Comparison of ENCODE assay signal across 23 cellular contexts in genomic region chr1:207719209-207719608, GRCh38. TPM values are rescaled to one million over a fixed set of nuclear protein-coding genes. Genes with fewer than 3 reads are reported as not detected.
DNase-seq lines count a peak whose midpoint lies in the region; ATAC-seq and FAIRE-seq lines count a peak whose summit lies in the region.
"Had no signal": no experiment of that assay in that cellular context is flagged by ENCODE, and none has a peak within 500 bp of the region (broad histone marks: within the 10 kb centered on the region; RNA-seq: fewer than 3 reads in every experiment).

No MANE protein-coding gene starts in this region.

- no peak for FAIRE-seq in small intestine (lab: Jason Lieb, UNC)
- FAIRE-seq: A204.1, G401.6, GM12891, GM19239 had no signal

- ATAC-seq in left colon, result peak; percentile 62

- intact Hi-C loops in left colon (cut with DNase I, micrococcal nuclease), result no loop called here

- H3K27me3 ChIP-seq in Karpas-422 (ENCODE audit: low read length), result no peaks in the 10 kb centered on the region
- no peaks in the 10 kb centered on the region for H3K27me3 ChIP-seq in small intestine (ENCODE audit: control insufficient read depth in 2 of 2, insufficient read depth in 2 of 2, low read length in 2 of 2)
- H3K27me3 ChIP-seq: BLaER1 treated with 17β-estradiol and CSF1 and Interleukin-3, amounts not matched to agents 10 nM and 100 nM had no signal

- H3K79me2 ChIP-seq in Karpas-422 (ENCODE audit: low read length), result no peaks in the 10 kb centered on the region

- H3K9me3 ChIP-seq in Karpas-422 (ENCODE audit: low read length), result no peaks in the 10 kb centered on the region
- H3K9me3 ChIP-seq in small intestine (ENCODE audit: control insufficient read depth, low read depth), result no peaks in the 10 kb centered on the region

- H3K36me3 ChIP-seq in Karpas-422 (ENCODE audit: insufficient read depth, low read length), result no peaks in the 10 kb centered on the region
- no peaks in the 10 kb centered on the region for H3K36me3 ChIP-seq in small intestine (ENCODE audit: control insufficient read depth in 2 of 2, insufficient read depth in 2 of 2, low read length in 2 of 2)
- H3K36me3 ChIP-seq: BLaER1 treated with 17β-estradiol and CSF1 and Interleukin-3, amounts not matched to agents 10 nM and 100 nM had no signal

- H4K20me1 ChIP-seq in Karpas-422 (ENCODE audit: insufficient read depth, low read depth, low read length), result no peaks in the 10 kb centered on the region
- H4K20me1 ChIP-seq: BLaER1 treated with 17β-estradiol and CSF1 and Interleukin-3, amounts not matched to agents 10 nM and 100 nM had no signal

- H3K4me3 ChIP-seq in Karpas-422 (ENCODE audit: low read length) (no peak overlapping the region), small intestine (ENCODE audit: low read depth in 1 of 2, low read length in 2 of 2) (no peak overlapping the region)
- H3K4me3 ChIP-seq: BLaER1 treated with 17β-estradiol and CSF1 and Interleukin-3, amounts not matched to agents 10 nM and 100 nM had no signal

- H3K27ac ChIP-seq in Karpas-422 (ENCODE audit: low read length), result no peak overlapping the region
- H3K27ac ChIP-seq in small intestine (ENCODE audit: low read depth in 1 of 2, low read length in 1 of 2), result no peak overlapping the region
- H3K27ac ChIP-seq: BLaER1 treated with 17β-estradiol and CSF1 and Interleukin-3, amounts not matched to agents 10 nM and 100 nM; C4-2B had no signal

- H3K9ac ChIP-seq in Karpas-422 (ENCODE audit: low read length), result no peak overlapping the region
- H3K9ac ChIP-seq: BLaER1 treated with 17β-estradiol and CSF1 and Interleukin-3, amounts not matched to agents 10 nM and 100 nM had no signal

- H3K9me2 ChIP-seq in Karpas-422 (replicated peaks; ENCODE audit: insufficient read depth, low read length), result no peaks in the 10 kb centered on the region

- DNase-seq in Karpas-422 (peak; percentile 16), left colon (no peak), small intestine (peak; percentile 53), CD1c-positive myeloid dendritic cell (ENCODE audit: extremely low spot score) (no peak), NCI-H2107 (lab: John Stamatoyannopoulos, UW) (no peak)
- DNase-seq in activated CD4-positive, alpha-beta T cell treated with anti-CD3 and anti-CD28 coated beads for 48 hours, result no peak
- DNase-seq: 8988T; AML-193; CD4-positive, alpha-beta memory T cell; CD4-positive, CD25-positive, alpha-beta regulatory T cell; CD8-positive, alpha-beta memory T cell; COR-L47; DMS 273 treated with DMSO at 0.1 percent for 48 hours; DMS153; DMS53; DMS79; GF-D8 had no signal

- H3K4me2 ChIP-seq in Karpas-422 (ENCODE audit: low read depth, low read length, poor library complexity, severe bottlenecking), result no peak overlapping the region
- H3K4me2 ChIP-seq: BLaER1 treated with 17β-estradiol and CSF1 and Interleukin-3, amounts not matched to agents 10 nM and 100 nM had no signal

- H3K4me1 ChIP-seq in Karpas-422 (ENCODE audit: low read length) (no peaks in the 10 kb centered on the region), small intestine (ENCODE audit: control insufficient read depth in 2 of 2, insufficient read depth in 1 of 2, low read depth in 1 of 2, low read length in 1 of 2) (peaks cover 0 to 2% of the 10 kb centered on the region in 2 donors)
- H3K4me1 ChIP-seq: BLaER1 treated with 17β-estradiol and CSF1 and Interleukin-3, amounts not matched to agents 10 nM and 100 nM had no signal

- H2AFZ ChIP-seq in Karpas-422 (ENCODE audit: low read length), result no peak overlapping the region

- WGBS in small intestine, 3 donors, result 18 to 72% (median 42%) methylated on average over 2 of the region's 2 CpGs

RNA-seq across cellular contexts. Expression of gene CD46, which starts 32.6 kb away (rescaled TPM):
- 64.2 and 152 TPM in 2 replicates for total RNA-seq in Karpas-422 (2014; rRNA removed; shearing (Covaris generic); ENCODE audit: low replicate concordance)
- 100 to 1,000 TPM; 253 to 260 TPM for total RNA-seq in left colon
- 100 to 1,000 TPM in 1 of 3 donors, 10 to 100 TPM in 2; 53.2 to 122 (median 71.3) TPM for polyA plus RNA-seq in small intestine

Comparison
In these comparisons a context has a peak if more than half of its experiments do, and no peak if none do; other contexts are left out.
1. DNase-seq: peak in Karpas-422 (single experiment) and small intestine (single experiment); none in left colon (0 of 2), CD1c-positive myeloid dendritic cell (single experiment), NCI-H2107 (single experiment) and activated CD4-positive, alpha-beta T cell treated with anti-CD3 and anti-CD28 coated beads for 48 hours (single experiment).